Comparison of ENCODE assay signal across 1 cellular context in genomic region chr2:187554704-187555082, GRCh38.
TF ChIP-seq lines count a peak whose summit lies in the region.

No MANE protein-coding gene starts in this region.

TF ChIP-seq in IMR-90, 13 proteins besides CTCF, POLR2A, EP300 and RAD21:
- TF ChIP-seq FOS (IDR thresholded peaks at IDR 0.05; ENCODE audit: low read depth, low read length) (no peak), NFE2L2 (IDR thresholded peaks at IDR 0.05; ENCODE audit: low read depth, low read length) (no peak), SMC3 (IDR thresholded peaks at IDR 0.05; ENCODE audit: low read depth, low read length) (no peak), CEBPB (IDR thresholded peaks at IDR 0.05; ENCODE audit: low read depth, low read length) (no peak), CHD1 (IDR thresholded peaks at IDR 0.05; ENCODE audit: low read depth, low read length) (no peak), MAFK (IDR thresholded peaks at IDR 0.05; ENCODE audit: low read depth, low read length) (no peak), BHLHE40 (IDR thresholded peaks at IDR 0.05; ENCODE audit: low read depth, low read length) (no peak), MXI1 (IDR thresholded peaks at IDR 0.05; ENCODE audit: borderline replicate concordance, low read depth, low read length) (no peak), MAZ (IDR thresholded peaks at IDR 0.05; ENCODE audit: borderline replicate concordance, low read depth, low read length) (no peak), ELK1 (IDR thresholded peaks at IDR 0.05; ENCODE audit: borderline replicate concordance, low read depth, low read length) (no peak), RFX5 (IDR thresholded peaks at IDR 0.05; ENCODE audit: low read depth, low read length) (no peak), RCOR1 (IDR thresholded peaks at IDR 0.05; ENCODE audit: insufficient replicate concordance, low read length) (no peak)
- TF ChIP-seq, protein P1, sequence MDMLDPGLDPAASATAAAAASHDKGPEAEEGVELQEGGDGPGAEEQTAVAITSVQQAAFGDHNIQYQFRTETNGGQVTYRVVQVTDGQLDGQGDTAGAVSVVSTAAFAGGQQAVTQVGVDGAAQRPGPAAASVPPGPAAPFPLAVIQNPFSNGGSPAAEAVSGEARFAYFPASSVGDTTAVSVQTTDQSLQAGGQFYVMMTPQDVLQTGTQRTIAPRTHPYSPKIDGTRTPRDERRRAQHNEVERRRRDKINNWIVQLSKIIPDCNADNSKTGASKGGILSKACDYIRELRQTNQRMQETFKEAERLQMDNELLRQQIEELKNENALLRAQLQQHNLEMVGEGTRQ (IDR thresholded peaks at IDR 0.05; ENCODE audit: low read depth, low read length) = no peak
TF ChIP-seq in IMR-90: peak in this region for 0.
